ENCODE assay signal across 8 cellular contexts in genomic region chr5:142011572-142012185, GRCh38. TPM values are rescaled to one million over a fixed set of nuclear protein-coding genes. Genes with fewer than 3 reads are reported as not detected.
DNase-seq lines count a peak whose midpoint lies in the region; TF ChIP-seq lines count a peak whose summit lies in the region.

No MANE protein-coding gene starts in this region.

- H3K27ac ChIP-seq in OCI-LY3 (ENCODE audit: low read length) (no peak overlapping the region), duodenal mucosa (ENCODE audit: low read depth, low read length) (no peak overlapping the region)

- H3K27ac Mint-ChIP-seq in nephron = peak overlapping the region; percentile 74 to 84 (median 83)

- peaks cover 2% of the 10 kb centered on the region; the same call in 1 of the 2 replicates for H3K79me2 ChIP-seq in OCI-LY3 (ENCODE audit: low read length)

- no peaks in the 10 kb centered on the region for H3K27me3 ChIP-seq in BE2C
- H3K27me3 ChIP-seq in OCI-LY3 (ENCODE audit: low read depth, low read length) = no peaks in the 10 kb centered on the region
- H3K27me3 ChIP-seq in duodenal mucosa (ENCODE audit: control insufficient read depth in 1 of 2, insufficient read depth in 2 of 2, low read length in 2 of 2) = no peaks in the 10 kb centered on the region

- peak overlapping the region; percentile 92 for H3K4me2 ChIP-seq in OCI-LY3 (ENCODE audit: low read length)

- H3K4me3 Mint-ChIP-seq in nephron = peak overlapping the region; percentile 82 to 89 (median 88)

- peaks cover 12% of the 10 kb centered on the region for H3K36me3 ChIP-seq in BE2C
- H3K36me3 ChIP-seq in OCI-LY3 (replicated peaks; ENCODE audit: low read depth, low read length) = peaks cover 4% of the 10 kb centered on the region
- H3K36me3 ChIP-seq in duodenal mucosa (ENCODE audit: control insufficient read depth in 1 of 2, insufficient read depth in 2 of 2, low read length in 2 of 2) = peaks cover 0 to 11% of the 10 kb centered on the region in 2 donors

- H3K4me1 ChIP-seq in BE2C = peaks cover 3% of the 10 kb centered on the region; the same call in 1 of the 2 replicates
- H3K4me1 ChIP-seq in OCI-LY3 (ENCODE audit: low read length) = peaks cover 36% of the 10 kb centered on the region
- H3K4me1 ChIP-seq in duodenal mucosa (ENCODE audit: control insufficient read depth in 1 of 2, insufficient read depth in 2 of 2, low read length in 2 of 2) = peaks cover 21 to 26% of the 10 kb centered on the region in 2 donors

- H2AFZ ChIP-seq in OCI-LY3 (ENCODE audit: low read depth, low read length) = no peak overlapping the region

- H3K4me3 ChIP-seq in BE2C (ENCODE audit: low read depth, low read length) = peak overlapping the region; percentile 85
- H3K4me3 ChIP-seq in OCI-LY3 (ENCODE audit: low read length) = peak overlapping the region; percentile 95
- H3K4me3 ChIP-seq in duodenal mucosa (ENCODE audit: low read depth in 1 of 2, low read length in 2 of 2) = peak overlapping the region; percentile 90 to 93

- no peak for DNase-seq in BE2C
- DNase-seq in GM19240 (ENCODE audit: insufficient read length, low spot score) = no peak
- no peak for DNase-seq in NCI-H345 treated with DMSO at 0.1 percent for 48 hours (lab: John Stamatoyannopoulos, UW; ENCODE audit: unreplicated experiment)
- no peak for DNase-seq in UCSD-AML1 (lab: John Stamatoyannopoulos, UW; ENCODE audit: unreplicated experiment)
- no peak for DNase-seq in DMS53 (lab: John Stamatoyannopoulos, UW)

- H3K4me1 Mint-ChIP-seq in nephron = peaks cover 26% of the 10 kb centered on the region

- H3K9ac ChIP-seq in OCI-LY3 (ENCODE audit: low read length) = no peak overlapping the region; the same call in 1 of the 2 replicates
- H3K9ac ChIP-seq in duodenal mucosa (ENCODE audit: low read depth in 1 of 2, low read length in 2 of 2) = no peak overlapping the region

- no peaks in the 10 kb centered on the region for H3K27me3 Mint-ChIP-seq in nephron (ENCODE audit: low read depth)

- H3K9me3 Mint-ChIP-seq in nephron = no peaks in the 10 kb centered on the region

- H3K36me3 Mint-ChIP-seq in nephron (ENCODE audit: low read depth) = peaks cover 25% of the 10 kb centered on the region

- H3K9me3 ChIP-seq in BE2C = no peaks in the 10 kb centered on the region
- H3K9me3 ChIP-seq in OCI-LY3 (ENCODE audit: insufficient read depth, low read length) = no peaks in the 10 kb centered on the region
- H3K9me3 ChIP-seq in duodenal mucosa (ENCODE audit: control insufficient read depth in 1 of 2, low read length in 2 of 2) = no peaks in the 10 kb centered on the region

- TF ChIP-seq CTCF in BE2C (IDR thresholded peaks at IDR 0.05; ENCODE audit: low read depth, low read length) = no peak
- no peak for TF ChIP-seq CTCF in OCI-LY3 (IDR thresholded peaks at IDR 0.05; ENCODE audit: low read depth, low read length)
- no peak for TF ChIP-seq CTCF in nephron (IDR thresholded peaks at IDR 0.05; ENCODE audit: unreplicated experiment in 3 of 3)

- H4K20me1 ChIP-seq in OCI-LY3 (ENCODE audit: insufficient read depth, low read length) = no peaks in the 10 kb centered on the region

RNA-seq across cellular contexts. Expression of gene GNPDA1, which starts 1.1 kb away (rescaled TPM):
- polyA plus RNA-seq in BE2C (2012; ENCODE audit: insufficient read depth, insufficient read length, low read depth) = 95.4 TPM

RNA-seq across cellular contexts. Expression of gene RNF14, which starts 42.8 kb away (rescaled TPM):
- polyA plus RNA-seq in BE2C (2012; ENCODE audit: insufficient read depth, insufficient read length, low read depth) = 84.7 TPM

RNA-seq across cellular contexts. Expression of gene PCDH12, which starts 53.7 kb away (rescaled TPM):
- 2.4 TPM for polyA plus RNA-seq in BE2C (2012; ENCODE audit: insufficient read depth, insufficient read length, low read depth)
